In genomic region chr14:100336618-100337530, GRCh38 we compare ENCODE assay signal across 13 cellular contexts. TPM values are rescaled to one million over a fixed set of nuclear protein-coding genes. Genes with fewer than 3 reads are reported as not detected.
DNase-seq lines count a peak whose midpoint lies in the region; ATAC-seq and TF ChIP-seq lines count a peak whose summit lies in the region.
"Had no signal": no experiment of that assay in that cellular context is flagged by ENCODE, and none has a peak within 500 bp of the region (broad histone marks: within the 10 kb centered on the region; RNA-seq: fewer than 3 reads in every experiment).

No MANE protein-coding gene starts in this region.

- no peak for TF ChIP-seq POLR2A in stomach (IDR thresholded peaks at IDR 0.05)

- TF ChIP-seq EP300 in stomach (IDR thresholded peaks at IDR 0.05) = no peak

- no peaks in the 10 kb centered on the region for H3K27me3 ChIP-seq in stomach
- H3K27me3 ChIP-seq: adrenal gland, MG63, transverse colon had no signal

- POLR2A ChIA-PET in RWPE1 (lab: Yijun Ruan, JAX; ENCODE audit: low non-redundant PET) = no interaction called here

- TF ChIP-seq CTCF in stomach (IDR thresholded peaks at IDR 0.05) (no peak), RWPE1 (conservative IDR thresholded peaks at IDR 0.05; ENCODE audit: low read depth) (no peak)

- no peak overlapping the region for H3K4me3 ChIP-seq in stomach
- H3K4me3 ChIP-seq: adrenal gland, MG63, transverse colon had no signal

- H3K27ac ChIP-seq in stomach = no peak overlapping the region
- no peak overlapping the region for H3K27ac ChIP-seq in RWPE1
- H3K27ac ChIP-seq: adrenal gland, transverse colon had no signal

- CTCF ChIA-PET in RWPE1 (lab: Yijun Ruan, JAX) = interaction anchor here (0.6 to 0.7 kb wide), 3 partner anchors 7 to 225 kb away, joined by 3 to 4 read pairs (median 4); no protein-coding TSS in a partner anchor

- intact Hi-C loops in activated T-helper 2 cell treated with anti-CD3 and anti-CD28 coated beads, Interferon-gamma antibody, Interleukin-2, Interleukin-4, amounts not matched to agents 10 μg/mL and 5 μg/mL and 100 μg/mL, durations not matched to agents 14 hours and 24 hours and 36 hours (cut with micrococcal nuclease) = loop anchor here (2.0 kb wide), 1 partner anchor 38 kb away; a partner anchor contains a TSS
- intact Hi-C loops in stomach (cut with DNase I; ENCODE audit: low total_unique reads) = no loop called here

- H3K27ac Mint-ChIP-seq in activated T-helper 2 cell treated with anti-CD3 and anti-CD28 coated beads, Interferon-gamma antibody, Interleukin-2, Interleukin-4, amounts not matched to agents 10 μg/mL and 5 μg/mL and 100 μg/mL, durations not matched to agents 14 hours and 24 hours and 36 hours = peak overlapping the region; percentile 88

- H3K4me1 Mint-ChIP-seq in activated T-helper 2 cell treated with anti-CD3 and anti-CD28 coated beads, Interferon-gamma antibody, Interleukin-2, Interleukin-4, amounts not matched to agents 10 μg/mL and 5 μg/mL and 100 μg/mL, durations not matched to agents 14 hours and 24 hours and 36 hours (ENCODE audit: low read depth) = peaks cover 31% of the 10 kb centered on the region

- no peaks in the 10 kb centered on the region for H3K9me3 ChIP-seq in stomach
- H3K9me3 ChIP-seq: adrenal gland, MG63, transverse colon had no signal

- WGBS in stomach, 5 donors = 89 to 94% (median 90%) methylated on average over 17 to 18 of the region's 18 CpGs

- ATAC-seq in GM21619 (IDR thresholded peaks at IDR 0.05; ENCODE audit: unreplicated experiment) = peak; percentile 35
- ATAC-seq in GM19023 (IDR thresholded peaks at IDR 0.05; ENCODE audit: unreplicated experiment) = no peak
- no peak for ATAC-seq in GM19035 (IDR thresholded peaks at IDR 0.05; ENCODE audit: unreplicated experiment)

- H3K4me1 ChIP-seq in stomach = peaks cover 7 to 17% (median 12%) of the 10 kb centered on the region in 4 donors

- H3K36me3 Mint-ChIP-seq in activated T-helper 2 cell treated with anti-CD3 and anti-CD28 coated beads, Interferon-gamma antibody, Interleukin-2, Interleukin-4, amounts not matched to agents 10 μg/mL and 5 μg/mL and 100 μg/mL, durations not matched to agents 14 hours and 24 hours and 36 hours (ENCODE audit: low read depth) = peaks cover 72% of the 10 kb centered on the region

- H3K27me3 Mint-ChIP-seq in activated T-helper 2 cell treated with anti-CD3 and anti-CD28 coated beads, Interferon-gamma antibody, Interleukin-2, Interleukin-4, amounts not matched to agents 10 μg/mL and 5 μg/mL and 100 μg/mL, durations not matched to agents 14 hours and 24 hours and 36 hours (ENCODE audit: low read depth) = no peaks in the 10 kb centered on the region

- peaks cover 24 to 89% (median 80%) of the 10 kb centered on the region in 4 donors for H3K36me3 ChIP-seq in stomach

- no peak overlapping the region for H3K4me3 Mint-ChIP-seq in activated T-helper 2 cell treated with anti-CD3 and anti-CD28 coated beads, Interferon-gamma antibody, Interleukin-2, Interleukin-4, amounts not matched to agents 10 μg/mL and 5 μg/mL and 100 μg/mL, durations not matched to agents 14 hours and 24 hours and 36 hours (ENCODE audit: low read depth)

- no peaks in the 10 kb centered on the region for H3K9me3 Mint-ChIP-seq in activated T-helper 2 cell treated with anti-CD3 and anti-CD28 coated beads, Interferon-gamma antibody, Interleukin-2, Interleukin-4, amounts not matched to agents 10 μg/mL and 5 μg/mL and 100 μg/mL, durations not matched to agents 14 hours and 24 hours and 36 hours

- peak; percentile 4 for DNase-seq in activated CD8-positive, alpha-beta memory T cell treated with anti-CD3 and anti-CD28 coated beads, Interleukin-2, amount 50 U/mL, for 4 hours
- DNase-seq in activated CD8-positive, alpha-beta memory T cell treated with anti-CD3 and anti-CD28 coated beads, Interleukin-2, amount 50 U/mL, for 48 hours = no peak
- no peak for DNase-seq in activated T-helper 2 cell treated with anti-CD3 and anti-CD28 coated beads, Interferon-gamma antibody, Interleukin-2, Interleukin-4, amounts not matched to agents 10 μg/mL and 5 μg/mL and 100 μg/mL, durations not matched to agents 14 hours and 24 hours and 36 hours (ENCODE audit: low spot score)
- peak; percentile 11 for DNase-seq in stomach
- no peak for DNase-seq in RWPE1 (ENCODE audit: low spot score)
- DNase-seq: mammary epithelial cell, MG63, NCI-H2081, transverse colon had no signal

RNA-seq across cellular contexts. Expression of gene SLC25A47, which starts 13.7 kb away (rescaled TPM):
- not detected in 2 replicates for total RNA-seq in activated T-helper 2 cell treated with anti-CD3 and anti-CD28 coated beads, Interferon-gamma antibody, Interleukin-2, Interleukin-4, amounts not matched to agents 10 μg/mL and 5 μg/mL and 100 μg/mL, durations not matched to agents 14 hours and 24 hours and 36 hours
- total RNA-seq in stomach = under 1 TPM in 1 of 5 donors, not detected in 4; 0.73 TPM
- polyA plus RNA-seq in stomach = not detected
- total RNA-seq: mammary epithelial cell had no signal
- polyA plus RNA-seq: mammary epithelial cell had no signal

RNA-seq across cellular contexts. Expression of gene SLC25A29, which starts 30.6 kb away (rescaled TPM):
- 37.0 and 38.8 TPM in 2 replicates for total RNA-seq in activated T-helper 2 cell treated with anti-CD3 and anti-CD28 coated beads, Interferon-gamma antibody, Interleukin-2, Interleukin-4, amounts not matched to agents 10 μg/mL and 5 μg/mL and 100 μg/mL, durations not matched to agents 14 hours and 24 hours and 36 hours
- 100 to 1,000 TPM in 2 of 5 donors, 10 to 100 TPM in 3; 25.7 to 174 (median 30.1) TPM for total RNA-seq in stomach
- 10 to 100 TPM in 2 of 3 donors, 1 to 10 TPM in 1; 9.0 to 58.3 (median 26.2) TPM for polyA plus RNA-seq in stomach

RNA-seq across cellular contexts. Expression of gene WDR25, which starts 39.4 kb away (rescaled TPM):
- total RNA-seq in activated T-helper 2 cell treated with anti-CD3 and anti-CD28 coated beads, Interferon-gamma antibody, Interleukin-2, Interleukin-4, amounts not matched to agents 10 μg/mL and 5 μg/mL and 100 μg/mL, durations not matched to agents 14 hours and 24 hours and 36 hours = 6.9 and 7.3 TPM in 2 replicates
- total RNA-seq in stomach = 10 to 100 TPM in 1 of 5 donors, 1 to 10 TPM in 4; 1.3 to 10.5 (median 8.7) TPM
- polyA plus RNA-seq in stomach = 10 to 100 TPM in 1 of 3 donors, 1 to 10 TPM in 2; 5.3 to 13.6 (median 8.3) TPM

Comparison
In these comparisons a context has a peak if more than half of its experiments do, and no peak if none do; other contexts are left out.
1. DNase-seq: peak in activated CD8-positive, alpha-beta memory T cell treated with anti-CD3 and anti-CD28 coated beads, Interleukin-2, amount 50 U/mL, for 4 hours (single experiment) and stomach (single experiment); none in activated CD8-positive, alpha-beta memory T cell treated with anti-CD3 and anti-CD28 coated beads, Interleukin-2, amount 50 U/mL, for 48 hours (single experiment), activated T-helper 2 cell treated with anti-CD3 and anti-CD28 coated beads, Interferon-gamma antibody, Interleukin-2, Interleukin-4, amounts not matched to agents 10 μg/mL and 5 μg/mL and 100 μg/mL, durations not matched to agents 14 hours and 24 hours and 36 hours (single experiment) and RWPE1 (single experiment).